In the genomic region with DNA sequence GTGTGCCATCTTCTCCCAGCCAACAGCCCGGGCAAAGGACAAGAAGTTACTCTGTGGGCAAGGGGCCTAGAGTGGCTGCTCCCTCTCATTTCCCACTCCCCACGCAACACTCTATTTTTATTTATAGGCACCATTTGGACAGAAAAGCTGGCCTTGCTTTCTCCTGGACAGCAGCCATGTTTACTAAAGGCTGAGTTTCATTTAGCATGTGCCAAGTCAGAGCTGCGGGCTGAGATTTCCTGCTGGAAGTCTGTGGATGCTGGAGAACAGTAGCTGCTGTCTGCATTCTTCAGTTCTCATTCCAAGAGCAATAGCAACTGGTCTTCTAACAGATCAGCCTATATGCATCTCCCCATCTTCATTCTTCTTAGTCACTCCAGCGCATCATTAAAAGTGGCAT, we compare ENCODE assay signal across 14 cellular contexts. TPM values are rescaled to one million over a fixed set of nuclear protein-coding genes. Genes with fewer than 3 reads are reported as not detected.
DNase-seq lines count a peak whose midpoint lies in the region; ATAC-seq and TF ChIP-seq lines count a peak whose summit lies in the region.
"Had no signal": no experiment of that assay in that cellular context is flagged by ENCODE, and none has a peak within 500 bp of the region (broad histone marks: within the 10 kb centered on the region; RNA-seq: fewer than 3 reads in every experiment).

No MANE protein-coding gene starts in this region.

- no peak overlapping the region for H3K27ac ChIP-seq in osteoblast (ENCODE audit: low read depth, low read length)
- H3K27ac ChIP-seq: RWPE1, thoracic aorta had no signal

- H3K27me3 Mint-ChIP-seq in naive thymus-derived CD8-positive, alpha-beta T cell = peaks cover 33 to 79% (median 53%) of the 10 kb centered on the region in 5 donors

- peaks cover under 1% of the 10 kb centered on the region for H3K4me1 ChIP-seq in osteoblast (ENCODE audit: insufficient read depth, low read length)

- H4K20me1 ChIP-seq in osteoblast (ENCODE audit: insufficient read depth, low read length) = no peaks in the 10 kb centered on the region

- H2AFZ ChIP-seq in osteoblast (ENCODE audit: low read length) = no peak overlapping the region

- H3K9me3 ChIP-seq in MG63 = no peaks in the 10 kb centered on the region
- H3K9me3 ChIP-seq in osteoblast (ENCODE audit: low read depth, low read length) = no peaks in the 10 kb centered on the region
- H3K9me3 ChIP-seq: thoracic aorta had no signal

- peaks cover 3 to 16% (median 6%) of the 10 kb centered on the region in 4 donors for H3K4me1 Mint-ChIP-seq in naive thymus-derived CD8-positive, alpha-beta T cell

- TF ChIP-seq CTCF in BJ (IDR thresholded peaks at IDR 0.05; ENCODE audit: insufficient read depth, low read depth, low read length) = no peak
- TF ChIP-seq CTCF in osteoblast (IDR thresholded peaks at IDR 0.05; ENCODE audit: extremely low read depth, low read depth, low read length) = no peak

- DNase-seq in BJ (ENCODE audit: low read depth) (peak; percentile 35), MG63 (peak; percentile 78), epidermal melanocyte (ENCODE audit: insufficient read length, low spot score) (peak; percentile 41), osteoblast (ENCODE audit: insufficient read length, low spot score, missing footprints) (peak; percentile 74), NCI-H1694 (lab: John Stamatoyannopoulos, UW) (no peak), NCI-H2171 treated with DMSO at 0.1 percent for 48 hours (lab: John Stamatoyannopoulos, UW) (no peak)
- DNase-seq in naive thymus-derived CD8-positive, alpha-beta T cell = no peak
- DNase-seq: activated CD8-positive, alpha-beta memory T cell treated with anti-CD3 and anti-CD28 coated beads for 24 hours; activated naive CD8-positive, alpha-beta T cell treated with anti-CD3 and anti-CD28 coated beads for 36 hours; effector CD8-positive, alpha-beta T cell; T-helper 9 cell had no signal

- POLR2A ChIA-PET in BJ (lab: Charles Lee) = no interaction called here
- POLR2A ChIA-PET in naive thymus-derived CD8-positive, alpha-beta T cell (lab: Charles Lee) = no interaction called here

- CTCF ChIA-PET in BJ (lab: Yijun Ruan, JAX) = interaction anchor here (0.5 kb wide), 1 partner anchor 121 kb away, joined by 3 read pairs; no protein-coding TSS in a partner anchor

- peaks cover 42% of the 10 kb centered on the region for H3K27me3 ChIP-seq in BJ (ENCODE audit: control insufficient read depth, insufficient read depth, low read length)
- H3K27me3 ChIP-seq in MG63 = peaks cover 24% of the 10 kb centered on the region
- peaks cover 83% of the 10 kb centered on the region for H3K27me3 ChIP-seq in osteoblast (ENCODE audit: insufficient read depth, low read length)

- H3K36me3 ChIP-seq in BJ (ENCODE audit: control insufficient read depth, insufficient read depth, low read length) (no peaks in the 10 kb centered on the region), MG63 (no peaks in the 10 kb centered on the region), osteoblast (ENCODE audit: insufficient read depth, low read length) (no peaks in the 10 kb centered on the region)
- H3K36me3 ChIP-seq: thoracic aorta had no signal

- no peaks in the 10 kb centered on the region for H3K36me3 Mint-ChIP-seq in naive thymus-derived CD8-positive, alpha-beta T cell
- H3K36me3 Mint-ChIP-seq: activated naive CD8-positive, alpha-beta T cell treated with anti-CD3 and anti-CD28 coated beads for 36 hours had no signal

- no peaks in the 10 kb centered on the region for H3K79me2 ChIP-seq in osteoblast (ENCODE audit: insufficient read depth, low read length)

- H3K9me3 Mint-ChIP-seq in naive thymus-derived CD8-positive, alpha-beta T cell = no peaks in the 10 kb centered on the region
- H3K9me3 Mint-ChIP-seq: activated naive CD8-positive, alpha-beta T cell treated with anti-CD3 and anti-CD28 coated beads for 36 hours had no signal

- H3K27ac Mint-ChIP-seq in naive thymus-derived CD8-positive, alpha-beta T cell = no peak overlapping the region
- H3K27ac Mint-ChIP-seq: activated naive CD8-positive, alpha-beta T cell treated with anti-CD3 and anti-CD28 coated beads for 36 hours had no signal

- H3K4me3 ChIP-seq in BJ (ENCODE audit: low read depth, low read length) (no peak overlapping the region), MG63 (no peak overlapping the region), osteoblast (ENCODE audit: insufficient read depth, low read length) (no peak overlapping the region)
- H3K4me3 ChIP-seq: thoracic aorta had no signal

- no peak for ATAC-seq in HG02970 (IDR thresholded peaks at IDR 0.05; ENCODE audit: low FRiP score, unreplicated experiment)
- ATAC-seq in naive thymus-derived CD8-positive, alpha-beta T cell = no peak

- H3K4me2 ChIP-seq in osteoblast (ENCODE audit: insufficient read depth, low read length) = no peak overlapping the region

- no peak overlapping the region for H3K4me3 Mint-ChIP-seq in naive thymus-derived CD8-positive, alpha-beta T cell
- H3K4me3 Mint-ChIP-seq: activated naive CD8-positive, alpha-beta T cell treated with anti-CD3 and anti-CD28 coated beads for 36 hours had no signal

RNA-seq across cellular contexts. Expression of a gene that starts 8.3 kb away (rescaled TPM):
- polyA plus RNA-seq in BJ (2011; rRNA removed) = not detected in 2 replicates
- polyA minus RNA-seq in BJ (2011; rRNA and poly(A)+ RNA removed) = 0.05 TPM in 1 of 2 replicates, not detected in the other
- not detected in 2 replicates for total RNA-seq in MG63 (2014; rRNA removed; shearing (Covaris generic); ENCODE audit: low replicate concordance)
- total RNA-seq in osteoblast = under 0.01 TPM in 2 replicates
- under 1 TPM in 1 of 2 experiments, not detected in 1; 0.52 TPM for total RNA-seq in naive thymus-derived CD8-positive, alpha-beta T cell
- polyA plus RNA-seq in naive thymus-derived CD8-positive, alpha-beta T cell = not detected

RNA-seq across cellular contexts. Expression of a gene that starts 32.6 kb away (rescaled TPM):
- polyA plus RNA-seq in BJ (2011; rRNA removed) = 188 and 217 TPM in 2 replicates
- polyA minus RNA-seq in BJ (2011; rRNA and poly(A)+ RNA removed) = 41.0 and 101 TPM in 2 replicates
- total RNA-seq in MG63 (2014; rRNA removed; shearing (Covaris generic); ENCODE audit: low replicate concordance) = 130 and 148 TPM in 2 replicates
- total RNA-seq in osteoblast = 57.5 and 58.3 TPM in 2 replicates
- total RNA-seq in naive thymus-derived CD8-positive, alpha-beta T cell = 10 to 100 TPM; 31.4 to 35.9 TPM
- polyA plus RNA-seq in naive thymus-derived CD8-positive, alpha-beta T cell = 10 to 100 TPM; 37.0 to 52.8 (median 51.4) TPM

Comparison
In these comparisons a context has a peak if more than half of its experiments do, and no peak if none do; other contexts are left out.
1. DNase-seq: peak in BJ (single experiment), MG63 (single experiment), epidermal melanocyte (single experiment) and osteoblast (single experiment); none in NCI-H1694 (single experiment), NCI-H2171 treated with DMSO at 0.1 percent for 48 hours (single experiment) and naive thymus-derived CD8-positive, alpha-beta T cell (0 of 10).